Comparison of ENCODE assay signal across 13 cellular contexts in genomic region chr17:48647964-48648245, GRCh38. TPM values are rescaled to one million over a fixed set of nuclear protein-coding genes. Genes with fewer than 3 reads are reported as not detected.
DNase-seq lines count a peak whose midpoint lies in the region; ATAC-seq and TF ChIP-seq lines count a peak whose summit lies in the region.
"Had no signal": no experiment of that assay in that cellular context is flagged by ENCODE, and none has a peak within 500 bp of the region (broad histone marks: within the 10 kb centered on the region; RNA-seq: fewer than 3 reads in every experiment).

No MANE protein-coding gene starts in this region.

- H3K9ac ChIP-seq in subcutaneous abdominal adipose tissue (ENCODE audit: low read length in 5 of 5), result no peak overlapping the region

- TF ChIP-seq CTCF in WTC11 (IDR thresholded peaks at IDR 0.05) (no peak), kidney epithelial cell (IDR thresholded peaks at IDR 0.05; ENCODE audit: insufficient read depth, low read length, poor library complexity, severe bottlenecking) (no peak)

- H3K4me1 ChIP-seq in subcutaneous abdominal adipose tissue (ENCODE audit: control insufficient read depth in 5 of 5, insufficient read depth in 5 of 5, low read length in 5 of 5), result peaks cover 2 to 29% (median 18%) of the 10 kb centered on the region in 5 donors

- no peak overlapping the region for H3K27ac ChIP-seq in subcutaneous abdominal adipose tissue (ENCODE audit: low read depth, low read length)
- H3K27ac ChIP-seq: upper lobe of left lung had no signal

- peaks cover 30% of the 10 kb centered on the region for H3K4me1 Mint-ChIP-seq in activated naive CD4-positive, alpha-beta T cell treated with anti-CD3 and anti-CD28 coated beads, Interleukin-2, amount 10 ng/mL, durations not matched to agents 7 days and 5 days
- H3K4me1 Mint-ChIP-seq in WTC11, result peaks cover 18% of the 10 kb centered on the region
- H3K4me1 Mint-ChIP-seq: brain had no signal

- no peak overlapping the region for H3K27ac Mint-ChIP-seq in activated naive CD4-positive, alpha-beta T cell treated with anti-CD3 and anti-CD28 coated beads, Interleukin-2, amount 10 ng/mL, durations not matched to agents 7 days and 5 days
- no peak overlapping the region for H3K27ac Mint-ChIP-seq in activated naive CD4-positive, alpha-beta T cell treated with anti-CD3 and anti-CD28 coated beads, Interleukin-2, amount 50 U/mL, for 72 hours
- no peak overlapping the region for H3K27ac Mint-ChIP-seq in WTC11
- H3K27ac Mint-ChIP-seq: brain had no signal

- H3K27me3 Mint-ChIP-seq in activated naive CD4-positive, alpha-beta T cell treated with anti-CD3 and anti-CD28 coated beads, Interleukin-2, amount 10 ng/mL, durations not matched to agents 7 days and 5 days, result peaks cover 74% of the 10 kb centered on the region
- H3K27me3 Mint-ChIP-seq in WTC11 (ENCODE audit: low read depth), result peaks cover 97% of the 10 kb centered on the region

- peak overlapping the region; percentile 74 for H3K4me3 ChIP-seq in kidney epithelial cell (ENCODE audit: low read depth, low read length)
- H3K4me3 ChIP-seq in subcutaneous abdominal adipose tissue (ENCODE audit: low read depth in 1 of 5, low read length in 5 of 5), result peak overlapping the region in 3 of 5 donors; percentile 54 to 71 (median 68)

- no peaks in the 10 kb centered on the region for H3K9me3 Mint-ChIP-seq in activated naive CD4-positive, alpha-beta T cell treated with anti-CD3 and anti-CD28 coated beads, Interleukin-2, amount 10 ng/mL, durations not matched to agents 7 days and 5 days
- H3K9me3 Mint-ChIP-seq in activated naive CD4-positive, alpha-beta T cell treated with anti-CD3 and anti-CD28 coated beads, Interleukin-2, amount 50 U/mL, for 72 hours, result no peaks in the 10 kb centered on the region
- no peaks in the 10 kb centered on the region for H3K9me3 Mint-ChIP-seq in WTC11

- no peak for ATAC-seq in activated naive CD4-positive, alpha-beta T cell treated with anti-CD3 and anti-CD28 coated beads, Interleukin-2, amount 50 U/mL, for 72 hours
- ATAC-seq in WTC11 (no peak), HG03135 (IDR thresholded peaks at IDR 0.05; ENCODE audit: unreplicated experiment) (no peak)

- H3K27me3 ChIP-seq in kidney epithelial cell (ENCODE audit: control insufficient read depth, insufficient read depth, low read length) (no peaks in the 10 kb centered on the region), subcutaneous abdominal adipose tissue (ENCODE audit: control insufficient read depth in 5 of 5, insufficient read depth in 4 of 5, low read length in 5 of 5) (peaks cover 38 to 53% (median 46%) of the 10 kb centered on the region in 5 donors)

- no peak for DNase-seq in activated naive CD4-positive, alpha-beta T cell treated with anti-CD3 and anti-CD28 coated beads, Interleukin-2, amount 10 ng/mL, durations not matched to agents 7 days and 5 days
- no peak for DNase-seq in activated naive CD4-positive, alpha-beta T cell treated with anti-CD3 and anti-CD28 coated beads, Interleukin-2, amount 50 U/mL, for 72 hours (ENCODE audit: low spot score in 2 of 2)
- DNase-seq in WTC11 (ENCODE audit: low spot score) (no peak), kidney epithelial cell (ENCODE audit: low read depth) (no peak), SKM-1 treated with dmso at 0.1 percent for 144 hours (lab: John Stamatoyannopoulos, UW; ENCODE audit: unreplicated experiment) (no peak), GM19238 (ENCODE audit: insufficient read length, low spot score) (no peak)
- DNase-seq: hypothalamus, T1000 had no signal

- H3K4me3 Mint-ChIP-seq in activated naive CD4-positive, alpha-beta T cell treated with anti-CD3 and anti-CD28 coated beads, Interleukin-2, amount 10 ng/mL, durations not matched to agents 7 days and 5 days, result peak overlapping the region; percentile 26
- peak overlapping the region; percentile 64 for H3K4me3 Mint-ChIP-seq in WTC11

- no peaks in the 10 kb centered on the region for H3K36me3 Mint-ChIP-seq in activated naive CD4-positive, alpha-beta T cell treated with anti-CD3 and anti-CD28 coated beads, Interleukin-2, amount 10 ng/mL, durations not matched to agents 7 days and 5 days
- no peaks in the 10 kb centered on the region for H3K36me3 Mint-ChIP-seq in activated naive CD4-positive, alpha-beta T cell treated with anti-CD3 and anti-CD28 coated beads, Interleukin-2, amount 50 U/mL, for 72 hours
- no peaks in the 10 kb centered on the region for H3K36me3 Mint-ChIP-seq in WTC11
- H3K36me3 Mint-ChIP-seq: brain had no signal

- H3K9me3 ChIP-seq in subcutaneous abdominal adipose tissue (ENCODE audit: control insufficient read depth in 5 of 5, low read length in 5 of 5), result no peaks in the 10 kb centered on the region
- H3K9me3 ChIP-seq: upper lobe of left lung had no signal

- POLR2A ChIA-PET in WTC11 (lab: Charles Lee), result no interaction called here

- CTCF ChIA-PET in activated naive CD4-positive, alpha-beta T cell treated with anti-CD3 and anti-CD28 coated beads, Interleukin-2, amount 10 ng/mL, durations not matched to agents 7 days and 5 days (lab: Charles Lee), result interaction anchor here (0.6 to 1.4 kb wide), 4 partner anchors 12 to 76 kb away, joined by 3 to 4 read pairs (median 3); no protein-coding TSS in a partner anchor
- CTCF ChIA-PET in WTC11 (lab: Charles Lee), result interaction anchor here (1.0 to 2.1 kb wide), 4 partner anchors 11 to 231 kb away, joined by 4 to 9 read pairs (median 6); partner anchors contain the start of gene HOXB13

- H3K36me3 ChIP-seq in kidney epithelial cell (ENCODE audit: control insufficient read depth, insufficient read depth, low read length) (no peaks in the 10 kb centered on the region), subcutaneous abdominal adipose tissue (ENCODE audit: control insufficient read depth in 5 of 5, insufficient read depth in 5 of 5, low read length in 5 of 5) (no peaks in the 10 kb centered on the region)
- H3K36me3 ChIP-seq: upper lobe of left lung had no signal

TF ChIP-seq in WTC11, 78 proteins besides CTCF, POLR2A, EP300 and RAD21 (continues in another document):
- TF ChIP-seq KAT7 (CRISPR knock-in tag; IDR thresholded peaks at IDR 0.05; ENCODE audit: borderline replicate concordance) (no peak), ATF3 (CRISPR knock-in tag; conservative IDR thresholded peaks at IDR 0.05) (no peak), ZNF425 (CRISPR knock-in tag; conservative IDR thresholded peaks at IDR 0.05) (no peak), ZMAT4 (CRISPR knock-in tag; IDR thresholded peaks at IDR 0.05) (no peak), USF2 (CRISPR knock-in tag; IDR thresholded peaks at IDR 0.05) (no peak), JUN (CRISPR knock-in tag; IDR thresholded peaks at IDR 0.05) (no peak), ZNF138 (CRISPR knock-in tag; conservative IDR thresholded peaks at IDR 0.05) (no peak), SMAD4 (CRISPR knock-in tag; IDR thresholded peaks at IDR 0.05) (no peak), SP1 (CRISPR knock-in tag; conservative IDR thresholded peaks at IDR 0.05) (no peak)

RNA-seq across cellular contexts. Expression of gene HOXB9, which starts 21.7 kb away (rescaled TPM):
- 1 to 10 TPM; 1.2 to 2.4 TPM for total RNA-seq in activated naive CD4-positive, alpha-beta T cell treated with anti-CD3 and anti-CD28 coated beads, Interleukin-2, amount 50 U/mL, for 72 hours
- total RNA-seq in WTC11 (2021) (0.09 to 0.24 TPM (median 0.09 TPM) in 3 replicates), kidney epithelial cell (70.1 and 77.0 TPM in 2 replicates)
- total RNA-seq: lung microvascular endothelial cell had no signal

RNA-seq across cellular contexts. Expression of gene HOXB8, which starts 32.8 kb away (rescaled TPM):
- not detected for total RNA-seq in activated naive CD4-positive, alpha-beta T cell treated with anti-CD3 and anti-CD28 coated beads, Interleukin-2, amount 50 U/mL, for 72 hours
- total RNA-seq in WTC11 (2021), result not detected in 3 replicates
- 7.2 and 7.5 TPM in 2 replicates for total RNA-seq in kidney epithelial cell
- total RNA-seq: lung microvascular endothelial cell had no signal

RNA-seq across cellular contexts. Expression of gene HOXB7, which starts 37.1 kb away (rescaled TPM):
- 1 to 10 TPM in 1 of 2 donors, not detected in 1; 1.1 TPM for total RNA-seq in activated naive CD4-positive, alpha-beta T cell treated with anti-CD3 and anti-CD28 coated beads, Interleukin-2, amount 50 U/mL, for 72 hours
- 0.14 TPM in 1 of 3 replicates, not detected in the others for total RNA-seq in WTC11 (2021)
- total RNA-seq in kidney epithelial cell, result 26.3 and 27.2 TPM in 2 replicates

RNA-seq across cellular contexts. Expression of gene HOXB6, which starts 43.1 kb away (rescaled TPM):
- under 1 TPM in 1 of 2 donors, not detected in 1; 0.16 TPM for total RNA-seq in activated naive CD4-positive, alpha-beta T cell treated with anti-CD3 and anti-CD28 coated beads, Interleukin-2, amount 50 U/mL, for 72 hours
- total RNA-seq in WTC11 (2021), result 0.11 TPM in 1 of 3 replicates, not detected in the others
- total RNA-seq in kidney epithelial cell, result 29.8 and 30.7 TPM in 2 replicates

RNA-seq across cellular contexts. Expression of gene HOXB5, which starts 54.3 kb away (rescaled TPM):
- not detected for total RNA-seq in activated naive CD4-positive, alpha-beta T cell treated with anti-CD3 and anti-CD28 coated beads, Interleukin-2, amount 50 U/mL, for 72 hours
- not detected in 3 replicates for total RNA-seq in WTC11 (2021)
- 3.6 and 3.8 TPM in 2 replicates for total RNA-seq in kidney epithelial cell
- total RNA-seq: lung microvascular endothelial cell had no signal

Comparison
In these comparisons a context has a peak if more than half of its experiments do, and no peak if none do; other contexts are left out.
1. RNA of gene HOXB9, which starts 21.7 kb away (total RNA-seq): 70.1 to 77.0 TPM in kidney epithelial cell; 1.2 to 2.4 TPM in activated naive CD4-positive, alpha-beta T cell treated with anti-CD3 and anti-CD28 coated beads, Interleukin-2, amount 50 U/mL, for 72 hours and 0.09 to 0.24 TPM in WTC11; every median in the first group is over 10 times any median in the second.
2. RNA of gene HOXB7, which starts 37.1 kb away (total RNA-seq): 26.3 to 27.2 TPM in kidney epithelial cell; 1.1 TPM in activated naive CD4-positive, alpha-beta T cell treated with anti-CD3 and anti-CD28 coated beads, Interleukin-2, amount 50 U/mL, for 72 hours and 0.14 TPM in WTC11; every median in the first group is over 10 times any median in the second.